In genomic region chr1:190168893-190169292, GRCh38 we compare ENCODE assay signal across 20 cellular contexts.
"Had no signal": no experiment of that assay in that cellular context is flagged by ENCODE, and none has a peak within 500 bp of the region (broad histone marks: within the 10 kb centered on the region; RNA-seq: fewer than 3 reads in every experiment).

No MANE protein-coding gene starts in this region.

- H3K79me2 ChIP-seq: hepatocyte had no signal

- H3K9me3 ChIP-seq: breast epithelium, mucosa of descending colon, neutrophil, tibial nerve had no signal

- H2AFZ ChIP-seq: hepatocyte had no signal

- H3K4me1 Mint-ChIP-seq: activated naive CD8-positive, alpha-beta T cell treated with anti-CD3 and anti-CD28 coated beads, Interleukin-2, amount 10 ng/mL, durations not matched to agents 7 days and 5 days; naive thymus-derived CD4-positive, alpha-beta T cell; T-cell had no signal

- ATAC-seq: activated CD4-positive, CD25-positive, alpha-beta regulatory T cell treated with anti-CD3 and anti-CD28 coated beads, Interleukin-2, amount 50 U/mL, for 24 hours; left lobe of liver; mucosa of descending colon; naive thymus-derived CD4-positive, alpha-beta T cell; T-cell had no signal

- H3K27ac Mint-ChIP-seq: activated naive CD8-positive, alpha-beta T cell treated with anti-CD3 and anti-CD28 coated beads, Interleukin-2, amount 10 ng/mL, durations not matched to agents 7 days and 5 days; naive thymus-derived CD4-positive, alpha-beta T cell; T-cell had no signal

- H3K4me1 ChIP-seq: breast epithelium, tibial nerve had no signal

- H3K36me3 ChIP-seq: breast epithelium, neutrophil, tibial nerve had no signal

- H3K27ac ChIP-seq: breast epithelium, hepatocyte, neutrophil, tibial nerve had no signal

- DNase-seq: activated CD4-positive, alpha-beta T cell treated with anti-CD3 and anti-CD28 coated beads, Interleukin-2, amount 50 U/mL, for 1 hour; activated CD8-positive, alpha-beta memory T cell treated with anti-CD3 and anti-CD28 coated beads for 24 hours; activated naive CD8-positive, alpha-beta T cell treated with anti-CD3 and anti-CD28 coated beads, Interleukin-2, amount 10 ng/mL, durations not matched to agents 7 days and 5 days; anterior cingulate cortex; dermis blood vessel endothelial cell; mucosa of descending colon; naive thymus-derived CD4-positive, alpha-beta T cell; small intestine; stimulated activated CD4-positive, alpha-beta T cell treated with anti-CD3 and anti-CD28 coated beads, Interleukin-4, amount 100 ng/mL, for 4 hours; stimulated activated CD8-positive, alpha-beta memory T cell treated with anti-CD3 and anti-CD28 coated beads, Interleukin-4, amount 100 ng/mL, for 48 hours; stimulated activated naive CD4-positive, alpha-beta T cell treated with Interleukin-2 at 50 U/mL for 16 hours; substantia nigra; T-cell; T-helper 9 cell had no signal

- H3K4me3 Mint-ChIP-seq: activated naive CD8-positive, alpha-beta T cell treated with anti-CD3 and anti-CD28 coated beads, Interleukin-2, amount 10 ng/mL, durations not matched to agents 7 days and 5 days; naive thymus-derived CD4-positive, alpha-beta T cell; T-cell had no signal

- H3K4me2 ChIP-seq: hepatocyte had no signal

- H3K27me3 ChIP-seq: breast epithelium, hepatocyte, neutrophil, tibial nerve had no signal

- H3K36me3 Mint-ChIP-seq: activated naive CD8-positive, alpha-beta T cell treated with anti-CD3 and anti-CD28 coated beads, Interleukin-2, amount 10 ng/mL, durations not matched to agents 7 days and 5 days; naive thymus-derived CD4-positive, alpha-beta T cell; T-cell had no signal

- H3K4me3 ChIP-seq: breast epithelium, hepatocyte, mucosa of descending colon, tibial nerve had no signal

- H3K27me3 Mint-ChIP-seq: activated naive CD8-positive, alpha-beta T cell treated with anti-CD3 and anti-CD28 coated beads, Interleukin-2, amount 10 ng/mL, durations not matched to agents 7 days and 5 days; naive thymus-derived CD4-positive, alpha-beta T cell; T-cell had no signal
